ENCODE assay signal across 12 cellular contexts in the genomic region with DNA sequence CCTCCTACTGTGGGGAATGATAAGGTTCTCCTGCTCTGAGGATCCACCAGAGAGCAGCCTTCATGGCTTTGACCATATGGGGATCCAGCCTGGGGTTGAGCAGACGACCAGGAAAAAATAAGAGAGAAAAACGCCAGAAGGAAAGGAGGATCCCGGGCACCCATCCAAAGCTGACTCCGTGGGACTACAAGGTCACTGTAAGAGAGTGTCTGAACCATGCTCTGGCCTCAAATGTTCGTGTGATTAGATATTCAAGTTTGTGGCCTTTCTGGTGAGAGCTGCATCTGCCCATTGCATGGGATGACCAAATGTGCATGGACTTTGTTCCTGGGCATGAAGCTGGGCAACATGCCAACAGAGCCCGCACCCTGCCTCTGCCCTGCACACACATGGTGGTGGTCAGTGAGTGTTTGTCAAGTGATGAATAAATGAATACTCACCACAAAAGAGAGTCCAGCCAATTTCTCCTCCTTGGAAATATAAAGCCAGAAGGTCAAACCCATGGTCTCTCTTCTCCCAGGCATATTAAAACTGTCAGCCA.
DNase-seq lines count a peak whose midpoint lies in the region; ATAC-seq and TF ChIP-seq lines count a peak whose summit lies in the region.
"Had no signal": no experiment of that assay in that cellular context is flagged by ENCODE, and none has a peak within 500 bp of the region (broad histone marks: within the 10 kb centered on the region; RNA-seq: fewer than 3 reads in every experiment).

No MANE protein-coding gene starts in this region.

- no peak overlapping the region for H3K27ac Mint-ChIP-seq in T-helper 17 cell
- H3K27ac Mint-ChIP-seq: endodermal cell had no signal

- H3K27ac ChIP-seq in A673 (ENCODE audit: low read depth, low read length, poor library complexity, severe bottlenecking) (peak overlapping the region; percentile 31), foreskin keratinocyte (peak overlapping the region; percentile 13)

- no peak for TF ChIP-seq CTCF in A673 (conservative IDR thresholded peaks at IDR 0.05; ENCODE audit: low read depth, low read length)
- TF ChIP-seq CTCF in foreskin keratinocyte (conservative IDR thresholded peaks at IDR 0.05), result no peak

- CTCF ChIA-PET in A673 (lab: Charles Lee), result no interaction called here

- no peak for ATAC-seq in T-helper 17 cell
- ATAC-seq in foreskin keratinocyte, result no peak
- no peak for ATAC-seq in HG02973 (IDR thresholded peaks at IDR 0.05; ENCODE audit: unreplicated experiment)

- H3K36me3 ChIP-seq in A673 (ENCODE audit: insufficient read depth, low read length, poor library complexity, severe bottlenecking), result no peaks in the 10 kb centered on the region

- H3K4me3 ChIP-seq in A673 (ENCODE audit: low read depth, low read length, poor library complexity, severe bottlenecking), result no peak overlapping the region

- DNase-seq in A673 (ENCODE audit: low spot score) (no peak), EL (peak; percentile 50), T-helper 17 cell (no peak), foreskin keratinocyte (no peak), NCI-H1417 (lab: John Stamatoyannopoulos, UW) (no peak), foreskin melanocyte (no peak), NCI-H82 treated with DMSO at 0.1 percent for 48 hours (lab: John Stamatoyannopoulos, UW; ENCODE audit: unreplicated experiment) (no peak)
- DNase-seq: activated gamma-delta T cell treated with Interleukin-2 at 50 U/mL for 16 hours, endodermal cell, NCI-H2029 treated with DMSO at 0.1 percent for 48 hours had no signal

- no TSS peak for BruUV-seq in A673 (replicated peaks; lab: Mats Ljungman, UMichigan)

- peaks cover 3% of the 10 kb centered on the region for H3K36me3 Mint-ChIP-seq in T-helper 17 cell (ENCODE audit: low read depth)

- intact Hi-C loops in A673 (cut with micrococcal nuclease; ENCODE audit: unreplicated experiment), result no loop called here

- H3K27me3 ChIP-seq in A673 (replicated peaks; ENCODE audit: insufficient read depth, low read depth, low read length, poor library complexity), result no peaks in the 10 kb centered on the region
- H3K27me3 ChIP-seq in foreskin keratinocyte, result no peaks in the 10 kb centered on the region

- POLR2A ChIA-PET in A673 (lab: Charles Lee; ENCODE audit: low non-redundant PET), result no interaction called here

- H3K4me1 Mint-ChIP-seq in T-helper 17 cell, result peaks cover 39% of the 10 kb centered on the region
- H3K4me1 Mint-ChIP-seq: endodermal cell had no signal

- H3K4me1 ChIP-seq in A673 (ENCODE audit: insufficient read depth, low read length, poor library complexity, severe bottlenecking) (peaks cover 13% of the 10 kb centered on the region), foreskin keratinocyte (peaks cover 21% of the 10 kb centered on the region)

- H3K27me3 Mint-ChIP-seq in T-helper 17 cell, result no peaks in the 10 kb centered on the region

- H3K4me3 Mint-ChIP-seq in T-helper 17 cell, result peak overlapping the region; percentile 10
- H3K4me3 Mint-ChIP-seq: endodermal cell had no signal

- no peaks in the 10 kb centered on the region for H3K9me3 ChIP-seq in A673 (ENCODE audit: low read depth, low read length, poor library complexity, severe bottlenecking)
- no peaks in the 10 kb centered on the region for H3K9me3 ChIP-seq in T-helper 17 cell (ENCODE audit: control insufficient read depth, low read length, poor library complexity, severe bottlenecking)
- H3K9me3 ChIP-seq: Caco-2 had no signal
